Comparison of ENCODE assay signal across 21 cellular contexts in the genomic region with DNA sequence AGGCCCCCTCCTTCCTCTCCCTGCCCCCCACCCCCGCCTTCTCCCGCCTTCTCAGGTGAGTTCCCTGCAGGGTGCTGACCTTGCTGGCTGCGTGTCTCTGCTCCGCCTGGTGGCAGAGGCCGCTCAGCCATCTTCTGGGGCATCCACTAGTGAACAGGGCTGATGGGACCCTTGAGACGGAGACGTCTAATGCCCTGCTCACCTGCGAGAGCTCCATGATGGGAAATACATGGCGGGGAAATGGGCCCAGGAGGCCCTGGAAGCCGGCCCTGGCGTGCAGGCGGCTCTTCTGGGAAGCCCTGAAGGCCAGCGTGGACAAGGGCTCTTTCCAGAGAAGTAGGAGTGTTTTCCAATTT. TPM values are rescaled to one million over a fixed set of nuclear protein-coding genes. Genes with fewer than 3 reads are reported as not detected.
DNase-seq lines count a peak whose midpoint lies in the region; ATAC-seq and TF ChIP-seq lines count a peak whose summit lies in the region.
"Had no signal": no experiment of that assay in that cellular context is flagged by ENCODE, and none has a peak within 500 bp of the region (broad histone marks: within the 10 kb centered on the region; RNA-seq: fewer than 3 reads in every experiment).

No MANE protein-coding gene starts in this region.

- ATAC-seq in left cardiac atrium (no peak), HG02610 (IDR thresholded peaks at IDR 0.05; ENCODE audit: unreplicated experiment) (no peak)

- no peaks in the 10 kb centered on the region for H3K4me1 Mint-ChIP-seq in chondrocyte (ENCODE audit: low read depth)

- no peak overlapping the region for H3K4me3 Mint-ChIP-seq in chondrocyte (ENCODE audit: unreplicated experiment)
- H3K4me3 Mint-ChIP-seq: CD4-positive, alpha-beta T cell had no signal

- no peak overlapping the region for H3K27ac Mint-ChIP-seq in chondrocyte (ENCODE audit: unreplicated experiment)
- H3K27ac Mint-ChIP-seq: CD4-positive, alpha-beta T cell had no signal

- intact Hi-C loops in left cardiac atrium (cut with DNase I), result no loop called here
- intact Hi-C loops in cardiac septum (cut with DNase I), result no loop called here

- no peaks in the 10 kb centered on the region for H3K9me3 Mint-ChIP-seq in chondrocyte (ENCODE audit: low read depth)
- H3K9me3 Mint-ChIP-seq: CD4-positive, alpha-beta T cell had no signal

- H3K36me3 Mint-ChIP-seq in chondrocyte (ENCODE audit: low read depth), result no peaks in the 10 kb centered on the region

- peaks cover 3% of the 10 kb centered on the region for H3K27me3 Mint-ChIP-seq in chondrocyte (ENCODE audit: low read depth)
- H3K27me3 Mint-ChIP-seq: CD4-positive, alpha-beta T cell had no signal

- TF ChIP-seq CTCF in chondrocyte (IDR thresholded peaks at IDR 0.05), result no peak

- peak; percentile 9 for DNase-seq in left cardiac atrium
- no peak for DNase-seq in cardiac septum (ENCODE audit: low spot score)
- peak; percentile 67 for DNase-seq in chondrocyte (ENCODE audit: low spot score)
- DNase-seq in left kidney (ENCODE audit: low read depth, low spot score), result peak; percentile 51
- DNase-seq in NCI-H1105 (lab: John Stamatoyannopoulos, UW), result no peak
- no peak for DNase-seq in activated CD4-positive, alpha-beta T cell treated with anti-CD3 and anti-CD28 coated beads for 1 hour
- DNase-seq in kidney glomerular epithelial cell (lab: John Stamatoyannopoulos, UW), result no peak
- DNase-seq: CD4-positive, alpha-beta T cell; DMS53; EL; GOT3; MM.1S; NCI-H1092; NCI-H2081; NCI-H510A; NCI-H748 treated with DMSO at 0.1 percent for 48 hours; NK-92 treated with Interleukin-12 subunit alpha and Interleukin-12 subunit beta, amount 100 ng/mL, for 24 hours; SHP77 treated with DMSO at 0.1 percent for 48 hours; SK-N-SH had no signal

RNA-seq across cellular contexts. Expression of a gene that starts 15.2 kb away (rescaled TPM):
- total RNA-seq in left cardiac atrium, result under 1 TPM; 0.16 to 0.29 TPM
- 0.46 TPM for total RNA-seq in cardiac septum
- 0.34 to 0.85 TPM (median 0.60 TPM) in 3 replicates for total RNA-seq in chondrocyte
- total RNA-seq: CD4-positive, alpha-beta T cell; LHCN-M2 had no signal

RNA-seq across cellular contexts. Expression of a gene that starts 32.2 kb away (rescaled TPM):
- 10 to 100 TPM; 17.5 to 19.6 TPM for total RNA-seq in left cardiac atrium
- 13.7 TPM for total RNA-seq in cardiac septum
- total RNA-seq in chondrocyte, result 1.9 to 2.0 TPM in 2 of 3 replicates, not detected in the other
- total RNA-seq: CD4-positive, alpha-beta T cell had no signal

Comparison
In these comparisons a context has a peak if more than half of its experiments do, and no peak if none do; other contexts are left out.
1. DNase-seq: peak in left cardiac atrium (single experiment), chondrocyte (single experiment) and left kidney (single experiment); none in cardiac septum (single experiment), NCI-H1105 (single experiment), activated CD4-positive, alpha-beta T cell treated with anti-CD3 and anti-CD28 coated beads for 1 hour (single experiment) and kidney glomerular epithelial cell (single experiment).